ENCODE assay signal across 26 cellular contexts in the genomic region with DNA sequence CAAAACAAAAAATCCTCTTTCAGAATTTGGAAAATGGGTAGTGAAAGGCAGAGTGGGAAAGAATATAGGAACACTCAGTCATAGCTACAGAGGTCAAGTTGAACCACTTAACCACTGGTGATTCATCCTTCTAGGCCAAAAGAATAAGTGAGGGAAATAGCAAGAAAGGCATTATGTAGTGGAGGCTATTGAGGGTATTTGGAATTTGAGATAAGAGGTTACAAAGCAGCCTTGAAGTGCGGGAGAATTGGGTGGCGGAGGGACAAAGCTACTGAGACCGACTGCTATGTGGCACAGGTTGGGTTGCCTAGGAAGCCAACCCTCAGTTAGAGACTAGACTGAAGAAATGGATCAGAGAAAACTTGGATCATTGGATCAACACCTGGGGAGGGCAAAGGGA.
DNase-seq lines count a peak whose midpoint lies in the region; ATAC-seq and TF ChIP-seq lines count a peak whose summit lies in the region.
"Had no signal": no experiment of that assay in that cellular context is flagged by ENCODE, and none has a peak within 500 bp of the region (broad histone marks: within the 10 kb centered on the region; RNA-seq: fewer than 3 reads in every experiment).

No MANE protein-coding gene starts in this region.

- no peaks in the 10 kb centered on the region for H3K9me3 ChIP-seq in mesodermal cell (ENCODE audit: control insufficient read depth, low read length)
- H3K9me3 ChIP-seq: mucosa of descending colon, SJSA1 had no signal

- CTCF ChIA-PET in activated CD8-positive, alpha-beta T cell treated with anti-CD3 and anti-CD28 coated beads for 36 hours (lab: Charles Lee): no interaction called here

- H3K4me3 Mint-ChIP-seq in activated CD8-positive, alpha-beta T cell treated with anti-CD3 and anti-CD28 coated beads for 36 hours: no peak overlapping the region
- H3K4me3 Mint-ChIP-seq: CD4-positive, alpha-beta memory T cell; GM23338; stimulated activated memory B cell treated with anti-CD40 and anti-IgM and Interleukin-4, amounts not matched to agents 10 μg/mL and 1 μg/mL and 100 μg/mL, for 72 hours; T-helper 2 cell treated with Interferon-gamma antibody and Interleukin-4, amounts not matched to agents 5 μg/mL and 100 μg/mL, for 36 hours had no signal

- H3K4me1 ChIP-seq in mesodermal cell (ENCODE audit: control insufficient read depth, insufficient read depth, low read length, poor library complexity, severe bottlenecking): no peaks in the 10 kb centered on the region
- H3K4me1 ChIP-seq: SJSA1 had no signal

- no peak overlapping the region for H3K4me3 ChIP-seq in fibroblast of mammary gland (ENCODE audit: control insufficient read depth, low read depth, low read length)
- no peak overlapping the region for H3K4me3 ChIP-seq in mesodermal cell (ENCODE audit: extremely low read depth, insufficient read depth, low read length, poor library complexity, severe bottlenecking)
- H3K4me3 ChIP-seq: GM23338, K562, mucosa of descending colon, SJSA1 had no signal

- no peaks in the 10 kb centered on the region for H3K36me3 ChIP-seq in mesodermal cell (ENCODE audit: control insufficient read depth, insufficient read depth, low read length)
- H3K36me3 ChIP-seq: SJSA1 had no signal

- 89 to 92% methylated on average over 3 of the region's 3 CpGs for WGBS in mesodermal cell (ENCODE audit: insufficient coverage in 2 of 2), 2 experiments

- POLR2A ChIA-PET in activated CD8-positive, alpha-beta T cell treated with anti-CD3 and anti-CD28 coated beads for 36 hours (lab: Charles Lee): no interaction called here

- no peak overlapping the region for H3K27ac Mint-ChIP-seq in activated CD8-positive, alpha-beta T cell treated with anti-CD3 and anti-CD28 coated beads for 36 hours
- H3K27ac Mint-ChIP-seq: activated T-helper 2 cell treated with anti-CD3 and anti-CD28 coated beads, Interferon-gamma antibody, Interleukin-2, Interleukin-4, amounts not matched to agents 10 μg/mL and 5 μg/mL and 100 μg/mL, durations not matched to agents 14 hours and 24 hours and 36 hours; CD4-positive, alpha-beta memory T cell; GM23338; stimulated activated memory B cell treated with anti-CD40 and anti-IgM and Interleukin-4, amounts not matched to agents 10 μg/mL and 1 μg/mL and 100 μg/mL, for 72 hours; T-helper 2 cell treated with Interferon-gamma antibody and Interleukin-4, amounts not matched to agents 5 μg/mL and 100 μg/mL, for 36 hours had no signal

- H3K27ac ChIP-seq in mesodermal cell (ENCODE audit: low read depth, low read length, severe bottlenecking): peak overlapping the region; percentile 30
- H3K27ac ChIP-seq: SJSA1 had no signal

- ATAC-seq in activated CD8-positive, alpha-beta T cell treated with anti-CD3 and anti-CD28 coated beads for 36 hours: no peak
- no peak for ATAC-seq in left colon
- ATAC-seq: GM23338; K562; mucosa of descending colon; stimulated activated memory B cell treated with anti-CD40 and anti-IgM and Interleukin-4, amounts not matched to agents 10 μg/mL and 1 μg/mL and 100 μg/mL, for 72 hours had no signal

- intact Hi-C loops in activated CD8-positive, alpha-beta T cell treated with anti-CD3 and anti-CD28 coated beads for 36 hours (cut with micrococcal nuclease): no loop called here
- intact Hi-C loops in left colon (cut with DNase I, micrococcal nuclease): no loop called here

- no peaks in the 10 kb centered on the region for H3K9me3 Mint-ChIP-seq in activated CD8-positive, alpha-beta T cell treated with anti-CD3 and anti-CD28 coated beads for 36 hours
- H3K9me3 Mint-ChIP-seq: activated T-helper 2 cell treated with anti-CD3 and anti-CD28 coated beads, Interferon-gamma antibody, Interleukin-2, Interleukin-4, amounts not matched to agents 10 μg/mL and 5 μg/mL and 100 μg/mL, durations not matched to agents 14 hours and 24 hours and 36 hours; GM23338; stimulated activated memory B cell treated with anti-CD40 and anti-IgM and Interleukin-4, amounts not matched to agents 10 μg/mL and 1 μg/mL and 100 μg/mL, for 72 hours; T-helper 2 cell treated with Interferon-gamma antibody and Interleukin-4, amounts not matched to agents 5 μg/mL and 100 μg/mL, for 36 hours had no signal

- no peaks in the 10 kb centered on the region for H3K36me3 Mint-ChIP-seq in activated CD8-positive, alpha-beta T cell treated with anti-CD3 and anti-CD28 coated beads for 36 hours (ENCODE audit: low read depth)
- H3K36me3 Mint-ChIP-seq: CD4-positive, alpha-beta memory T cell; stimulated activated memory B cell treated with anti-CD40 and anti-IgM and Interleukin-4, amounts not matched to agents 10 μg/mL and 1 μg/mL and 100 μg/mL, for 72 hours had no signal

- no peak for TF ChIP-seq CTCF in fibroblast of mammary gland (conservative IDR thresholded peaks at IDR 0.05; ENCODE audit: control insufficient read depth, insufficient read depth, low read depth, low read length)
- TF ChIP-seq CTCF in activated CD8-positive, alpha-beta T cell treated with anti-CD3 and anti-CD28 coated beads for 36 hours (IDR thresholded peaks at IDR 0.05): no peak

- H3K27me3 Mint-ChIP-seq in activated CD8-positive, alpha-beta T cell treated with anti-CD3 and anti-CD28 coated beads for 36 hours: no peaks in the 10 kb centered on the region
- H3K27me3 Mint-ChIP-seq: CD4-positive, alpha-beta memory T cell had no signal

- DNase-seq in Daoy (ENCODE audit: low read depth) (peak; percentile 62), LHCN-M2 (ENCODE audit: low read depth) (peak; percentile 2), fibroblast of mammary gland (ENCODE audit: low read depth) (peak; percentile 61), NCI-H2107 (lab: John Stamatoyannopoulos, UW) (no peak), NCI-H510A treated with DMSO at 0.1 percent for 48 hours (lab: John Stamatoyannopoulos, UW) (no peak), left colon (no peak)
- no peak for DNase-seq in activated CD8-positive, alpha-beta T cell treated with anti-CD3 and anti-CD28 coated beads for 36 hours
- DNase-seq: activated CD4-positive, CD25-positive, alpha-beta regulatory T cell; CD4-positive, alpha-beta memory T cell; DMS79 treated with DMSO at 0.1 percent for 48 hours; effector memory CD4-positive, alpha-beta T cell; hippocampal formation; kidney; mucosa of descending colon; NCI-H1092; NCI-H69; retina; stimulated activated CD4-positive, alpha-beta T cell treated with anti-CD3 and anti-CD28 coated beads, Interleukin-15, amount 100 ng/mL, for 24 hours; trophoblast cell had no signal

- no peaks in the 10 kb centered on the region for H3K4me1 Mint-ChIP-seq in activated CD8-positive, alpha-beta T cell treated with anti-CD3 and anti-CD28 coated beads for 36 hours (ENCODE audit: low read depth)
- H3K4me1 Mint-ChIP-seq: CD4-positive, alpha-beta memory T cell; stimulated activated memory B cell treated with anti-CD40 and anti-IgM and Interleukin-4, amounts not matched to agents 10 μg/mL and 1 μg/mL and 100 μg/mL, for 72 hours had no signal

Comparison
In these comparisons a context has a peak if more than half of its experiments do, and no peak if none do; other contexts are left out.
1. DNase-seq: peak in Daoy (single experiment), LHCN-M2 (single experiment) and fibroblast of mammary gland (single experiment); none in activated CD8-positive, alpha-beta T cell treated with anti-CD3 and anti-CD28 coated beads for 36 hours (single experiment), NCI-H2107 (single experiment), NCI-H510A treated with DMSO at 0.1 percent for 48 hours (single experiment) and left colon (0 of 2).